Comparison of ENCODE assay signal across 8 cellular contexts in genomic region chr7:18320971-18321567, GRCh38.
A peak's percentile ranks its signal among the peaks of the same experiment; 100 is the strongest.
DNase-seq lines count a peak whose midpoint lies in the region; ATAC-seq, FAIRE-seq and TF ChIP-seq lines count a peak whose summit lies in the region.

No MANE protein-coding gene starts in this region.

- ATAC-seq in GM21447 (IDR thresholded peaks at IDR 0.05; ENCODE audit: unreplicated experiment) (peak; percentile 85), RWPE2 (ENCODE audit: low read depth) (peak; percentile 40; the same call in 1 of the 3 replicates)

- DNase-seq in NCI-H345 (lab: John Stamatoyannopoulos, UW), result peak; percentile 19
- no peak for DNase-seq in NCI-H345 treated with DMSO at 0.1 percent for 48 hours (lab: John Stamatoyannopoulos, UW; ENCODE audit: unreplicated experiment)
- DNase-seq in HL-60 (ENCODE audit: low read depth in 1 of 2, low spot score in 1 of 2), result peak; percentile 11 to 29
- no peak for DNase-seq in RWPE2 (ENCODE audit: low spot score)
- peak; percentile 52 for DNase-seq in fibroblast of villous mesenchyme (ENCODE audit: low read depth)
- DNase-seq in small intestine, result peak; percentile 57
- no peak for DNase-seq in DMS79 (lab: John Stamatoyannopoulos, UW)

- H3K4me3 ChIP-seq in HL-60 (replicated peaks; ENCODE audit: insufficient read depth, low read length), result no peak overlapping the region
- H3K4me3 ChIP-seq in RWPE2 (ENCODE audit: severe bottlenecking), result no peak overlapping the region
- H3K4me3 ChIP-seq in fibroblast of villous mesenchyme (ENCODE audit: low read depth, low read length), result no peak overlapping the region
- H3K4me3 ChIP-seq in small intestine (ENCODE audit: low read depth in 1 of 2, low read length in 2 of 2), result no peak overlapping the region

- H3K27me3 ChIP-seq in HL-60 (ENCODE audit: insufficient read depth, poor library complexity, severe bottlenecking) (no peaks in the 10 kb centered on the region), RWPE2 (ENCODE audit: insufficient read depth, poor library complexity, severe bottlenecking) (no peaks in the 10 kb centered on the region), small intestine (ENCODE audit: control insufficient read depth in 2 of 2, insufficient read depth in 2 of 2, low read length in 2 of 2) (no peaks in the 10 kb centered on the region)

- H3K27ac ChIP-seq in HL-60 (replicated peaks), result no peak overlapping the region
- no peak overlapping the region for H3K27ac ChIP-seq in RWPE2 (ENCODE audit: poor library complexity, severe bottlenecking)
- no peak overlapping the region for H3K27ac ChIP-seq in small intestine (ENCODE audit: low read depth in 1 of 2, low read length in 1 of 2)

- H3K9me3 ChIP-seq in RWPE2 (ENCODE audit: severe bottlenecking), result no peaks in the 10 kb centered on the region
- no peaks in the 10 kb centered on the region for H3K9me3 ChIP-seq in small intestine (ENCODE audit: control insufficient read depth, low read depth)

- 72 to 84% (median 81%) methylated on average over 2 of the region's 2 CpGs for WGBS in small intestine, 3 donors

- no peaks in the 10 kb centered on the region for H3K36me3 ChIP-seq in RWPE2 (ENCODE audit: low read depth)
- no peaks in the 10 kb centered on the region for H3K36me3 ChIP-seq in small intestine (ENCODE audit: control insufficient read depth in 2 of 2, insufficient read depth in 2 of 2, low read length in 2 of 2)

- TF ChIP-seq CTCF in HL-60 (IDR thresholded peaks at IDR 0.05; ENCODE audit: insufficient read depth, low read length), result peak; percentile 2
- peak; percentile 66 for TF ChIP-seq CTCF in RWPE2 (IDR thresholded peaks at IDR 0.05; ENCODE audit: poor library complexity, severe bottlenecking)
- TF ChIP-seq CTCF in fibroblast of villous mesenchyme (IDR thresholded peaks at IDR 0.05; ENCODE audit: insufficient read depth, low read depth, low read length), result peak; percentile 66

- H3K4me1 ChIP-seq in RWPE2 (ENCODE audit: insufficient read depth, poor library complexity, severe bottlenecking) (no peaks in the 10 kb centered on the region), small intestine (ENCODE audit: control insufficient read depth in 2 of 2, insufficient read depth in 1 of 2, low read depth in 1 of 2, low read length in 1 of 2) (peaks cover 0 to 2% of the 10 kb centered on the region in 2 donors)

- no peak for FAIRE-seq in small intestine (lab: Jason Lieb, UNC)

Comparison
In these comparisons a context has a peak if more than half of its experiments do, and no peak if none do; other contexts are left out.
1. DNase-seq: peak in NCI-H345 (single experiment), HL-60 (2 of 2), fibroblast of villous mesenchyme (single experiment) and small intestine (single experiment); none in NCI-H345 treated with DMSO at 0.1 percent for 48 hours (single experiment), RWPE2 (single experiment) and DMS79 (single experiment).
2. CTCF ChIP-seq: peak in every context shown above with its lines; median percentile 66 in RWPE2; 66 in fibroblast of villous mesenchyme; 2 in HL-60.